1 cellular context compared by ENCODE assay signal in the genomic region with DNA sequence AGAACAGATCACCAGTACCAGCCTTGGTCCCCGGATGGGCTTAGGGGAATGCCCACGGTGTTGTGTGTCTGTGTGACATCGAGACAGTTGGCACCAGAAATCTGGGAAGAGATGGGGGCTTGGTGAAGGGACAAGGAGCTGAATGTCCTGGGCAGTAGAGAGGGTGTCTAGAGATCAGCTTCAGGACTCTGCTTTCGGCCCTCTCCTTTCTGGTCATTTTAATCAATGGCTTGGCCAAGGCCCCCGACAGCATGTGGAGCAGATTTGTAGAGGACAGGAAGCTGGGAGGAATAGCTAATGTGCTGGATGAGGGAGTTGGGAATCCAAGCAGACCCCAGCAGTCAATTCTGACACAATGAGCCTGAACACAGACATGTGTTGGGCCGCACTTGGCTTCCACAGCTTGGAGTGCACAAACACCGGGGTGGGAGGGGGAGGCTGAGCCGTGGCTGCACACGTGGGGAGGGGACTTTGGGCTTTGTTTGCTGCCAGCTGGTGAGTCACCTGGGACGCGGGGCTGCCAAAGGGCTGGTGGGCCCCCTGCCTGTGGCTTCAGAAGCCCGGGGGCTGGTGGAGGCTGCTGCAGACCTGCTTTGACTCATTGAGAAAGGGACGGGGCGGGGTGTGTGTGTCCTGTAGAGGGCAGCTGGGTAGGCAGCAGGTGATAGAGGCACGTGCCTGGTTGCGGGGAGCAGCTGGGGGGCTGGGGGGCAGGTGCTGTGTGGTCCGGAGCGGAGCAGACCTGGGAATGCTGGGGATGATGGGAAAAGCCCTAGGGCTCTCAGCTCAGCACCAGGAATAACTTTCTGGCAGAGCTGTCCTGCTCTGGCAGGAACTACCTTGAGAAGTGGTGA.
TF ChIP-seq lines count a peak whose summit lies in the region.

No MANE protein-coding gene starts in this region.

TF ChIP-seq in H1, 55 proteins besides CTCF, POLR2A, EP300 and RAD21 (continued from another document):
- TF ChIP-seq ATF2 (IDR thresholded peaks at IDR 0.05; ENCODE audit: low read length) (no peak), RFX5 (IDR thresholded peaks at IDR 0.05; ENCODE audit: borderline replicate concordance, low read depth, low read length) (no peak), SAP30 (IDR thresholded peaks at IDR 0.05; ENCODE audit: insufficient read depth, insufficient replicate concordance, low read length) (no peak), EZH2 (IDR thresholded peaks at IDR 0.05; ENCODE audit: low read depth, low read length, severe bottlenecking) (no peak), POLR2AphosphoS5 (IDR thresholded peaks at IDR 0.05; ENCODE audit: low read depth, low read length) (no peak), RNF2 (IDR thresholded peaks at IDR 0.05; ENCODE audit: borderline replicate concordance, low read depth, low read length, missing control alignments, poor library complexity, severe bottlenecking) (no peak), NANOG (IDR thresholded peaks at IDR 0.05; ENCODE audit: insufficient read depth, low read depth, low read length, poor library complexity, severe bottlenecking) (no peak), YY1 (IDR thresholded peaks at IDR 0.05; ENCODE audit: low read depth, low read length) (no peak)
TF ChIP-seq in H1: peak in this region for 0.
